ENCODE assay signal across 15 cellular contexts in genomic region chr9:97666907-97667686, GRCh38. TPM values are rescaled to one million over a fixed set of nuclear protein-coding genes. Genes with fewer than 3 reads are reported as not detected.
A peak's percentile ranks its signal among the peaks of the same experiment; 100 is the strongest.
DNase-seq lines count a peak whose midpoint lies in the region; ATAC-seq and TF ChIP-seq lines count a peak whose summit lies in the region.
"Had no signal": no experiment of that assay in that cellular context is flagged by ENCODE, and none has a peak within 500 bp of the region (broad histone marks: within the 10 kb centered on the region; RNA-seq: fewer than 3 reads in every experiment).

No MANE protein-coding gene starts in this region.

- no peaks in the 10 kb centered on the region for H3K4me1 Mint-ChIP-seq in MCF 10A (ENCODE audit: insufficient read depth, unreplicated experiment)
- peaks cover 49% of the 10 kb centered on the region for H3K4me1 Mint-ChIP-seq in activated naive CD8-positive, alpha-beta T cell treated with anti-CD3 and anti-CD28 coated beads, Interleukin-2, amount 50 U/mL, for 24 hours

- H3K79me2 ChIP-seq in mammary epithelial cell (ENCODE audit: insufficient read depth, low read length): no peaks in the 10 kb centered on the region

- no TSS peak for BruUV-seq in MCF 10A (replicated peaks; lab: Mats Ljungman, UMichigan)
- BruUV-seq in mammary epithelial cell (replicated peaks; lab: Mats Ljungman, UMichigan): no TSS peak

- POLR2A ChIA-PET in MCF 10A (lab: Yijun Ruan, JAX): no interaction called here

- DNase-seq in MCF 10A (ENCODE audit: unreplicated experiment) (no peak), mammary epithelial cell (no peak), SKM-1 treated with dmso at 0.1 percent for 144 hours (lab: John Stamatoyannopoulos, UW; ENCODE audit: unreplicated experiment) (peak; percentile 3), upper lobe of right lung (no peak), BE2C (no peak), germinal center (ENCODE audit: low spot score) (no peak)
- DNase-seq in activated naive CD8-positive, alpha-beta T cell treated with anti-CD3 and anti-CD28 coated beads, Interleukin-2, amount 50 U/mL, for 24 hours: no peak
- DNase-seq: activated CD4-positive, CD25-positive, alpha-beta regulatory T cell treated with anti-CD3 and anti-CD28 coated beads, Interleukin-2, amount 50 U/mL, for 72 hours; activated gamma-delta T cell; DMS79 treated with DMSO at 0.1 percent for 48 hours; effector CD8-positive, alpha-beta T cell; PC-9; small intestine had no signal

- no peaks in the 10 kb centered on the region for H3K27me3 ChIP-seq in mammary epithelial cell (ENCODE audit: insufficient read depth, low read length)
- no peaks in the 10 kb centered on the region for H3K27me3 ChIP-seq in upper lobe of right lung
- no peaks in the 10 kb centered on the region for H3K27me3 ChIP-seq in BE2C

- H3K36me3 ChIP-seq in mammary epithelial cell (ENCODE audit: insufficient read depth, low read length) (peaks cover 57% of the 10 kb centered on the region), upper lobe of right lung (peaks cover 100% of the 10 kb centered on the region), BE2C (peaks cover 98% of the 10 kb centered on the region)

- H3K27ac Mint-ChIP-seq in MCF 10A (ENCODE audit: low read depth, unreplicated experiment): peak overlapping the region; percentile 25
- peak overlapping the region; percentile 80 for H3K27ac Mint-ChIP-seq in activated naive CD8-positive, alpha-beta T cell treated with anti-CD3 and anti-CD28 coated beads, Interleukin-2, amount 50 U/mL, for 24 hours

- dilution Hi-C loops in mammary epithelial cell (cut with HindIII; ENCODE audit: low sequenced_read_pairs): no loop called here

- TF ChIP-seq CTCF in MCF 10A (IDR thresholded peaks at IDR 0.05; ENCODE audit: unreplicated experiment) (no peak), mammary epithelial cell (conservative IDR thresholded peaks at IDR 0.05 in 1 of 2, IDR thresholded peaks at IDR 0.05 in 1 of 2; ENCODE audit: extremely low read depth in 1 of 2, insufficient read depth in 1 of 2, low read depth in 1 of 2, low read length in 2 of 2) (no peak), upper lobe of right lung (IDR thresholded peaks at IDR 0.05) (no peak), BE2C (IDR thresholded peaks at IDR 0.05; ENCODE audit: low read depth, low read length) (no peak)

- WGBS in mammary epithelial cell (ENCODE audit: low coverage, missing lambda C conversion rate): 91% methylated on average over 5 of the region's 5 CpGs

- H3K9ac ChIP-seq in mammary epithelial cell (ENCODE audit: insufficient read depth, low read length): no peak overlapping the region

- in situ Hi-C loops in mammary epithelial cell (cut with MboI; ENCODE audit: low sequenced_read_pairs in 2 of 2): no loop called here

- no peaks in the 10 kb centered on the region for H3K9me3 ChIP-seq in mammary epithelial cell (replicated peaks; ENCODE audit: insufficient read depth, low read length)
- H3K9me3 ChIP-seq in upper lobe of right lung: no peaks in the 10 kb centered on the region
- H3K9me3 ChIP-seq in BE2C: no peaks in the 10 kb centered on the region

- intact Hi-C loops in MCF 10A (cut with micrococcal nuclease) (no loop called here), mammary epithelial cell (cut with micrococcal nuclease) (no loop called here), upper lobe of right lung (cut with DNase I) (no loop called here)

- no peak overlapping the region for H3K4me3 ChIP-seq in mammary epithelial cell (replicated peaks in 1 of 3; ENCODE audit: insufficient read depth in 1 of 3, low read depth in 2 of 3, low read length in 3 of 3)
- no peak overlapping the region for H3K4me3 ChIP-seq in upper lobe of right lung
- H3K4me3 ChIP-seq in BE2C (ENCODE audit: low read depth, low read length): no peak overlapping the region
- H3K4me3 ChIP-seq: PC-9 had no signal

- CTCF ChIA-PET in MCF 10A (lab: Yijun Ruan, JAX): interaction anchor here (0.6 to 1.4 kb wide), 3 partner anchors 19 to 234 kb away, joined by 3 to 4 read pairs (median 3); no protein-coding TSS in a partner anchor
- CTCF ChIA-PET in mammary epithelial cell (lab: Charles Lee; ENCODE audit: low non-redundant PET): no interaction called here

- no peaks in the 10 kb centered on the region for H3K9me3 Mint-ChIP-seq in MCF 10A (ENCODE audit: unreplicated experiment)
- H3K9me3 Mint-ChIP-seq in activated naive CD8-positive, alpha-beta T cell treated with anti-CD3 and anti-CD28 coated beads, Interleukin-2, amount 50 U/mL, for 24 hours: no peaks in the 10 kb centered on the region

- H3K27me3 Mint-ChIP-seq in MCF 10A (ENCODE audit: insufficient read depth, unreplicated experiment): no peaks in the 10 kb centered on the region
- no peaks in the 10 kb centered on the region for H3K27me3 Mint-ChIP-seq in activated naive CD8-positive, alpha-beta T cell treated with anti-CD3 and anti-CD28 coated beads, Interleukin-2, amount 50 U/mL, for 24 hours

- no peak overlapping the region for H3K4me2 ChIP-seq in mammary epithelial cell (ENCODE audit: insufficient read depth, low read depth, low read length)
- H3K4me2 ChIP-seq: PC-9 had no signal

- H3K4me3 Mint-ChIP-seq in MCF 10A (ENCODE audit: unreplicated experiment): no peak overlapping the region
- H3K4me3 Mint-ChIP-seq in activated naive CD8-positive, alpha-beta T cell treated with anti-CD3 and anti-CD28 coated beads, Interleukin-2, amount 50 U/mL, for 24 hours: no peak overlapping the region

- H3K27ac ChIP-seq in mammary epithelial cell (ENCODE audit: insufficient read depth, low read depth, low read length): no peak overlapping the region
- no peak overlapping the region for H3K27ac ChIP-seq in upper lobe of right lung
- H3K27ac ChIP-seq: PC-9 had no signal

- H3K4me1 ChIP-seq in mammary epithelial cell (ENCODE audit: insufficient read depth, low read length) (no peaks in the 10 kb centered on the region), upper lobe of right lung (no peaks in the 10 kb centered on the region), BE2C (peaks cover 5% of the 10 kb centered on the region; the same call in 1 of the 2 replicates)

- H3K36me3 Mint-ChIP-seq in MCF 10A (ENCODE audit: insufficient read depth, unreplicated experiment): peaks cover 96% of the 10 kb centered on the region
- H3K36me3 Mint-ChIP-seq in activated naive CD8-positive, alpha-beta T cell treated with anti-CD3 and anti-CD28 coated beads, Interleukin-2, amount 50 U/mL, for 24 hours (ENCODE audit: low read depth): peaks cover 80% of the 10 kb centered on the region

- peak; percentile 14 for ATAC-seq in activated naive CD8-positive, alpha-beta T cell treated with anti-CD3 and anti-CD28 coated beads, Interleukin-2, amount 50 U/mL, for 24 hours
- ATAC-seq in upper lobe of right lung (peak; percentile 72), GM19395 (IDR thresholded peaks at IDR 0.05; ENCODE audit: unreplicated experiment) (no peak)
- ATAC-seq: HCT116 had no signal

- H4K20me1 ChIP-seq in mammary epithelial cell (ENCODE audit: insufficient read depth, low read length): no peaks in the 10 kb centered on the region

- H2AFZ ChIP-seq in mammary epithelial cell (ENCODE audit: low read depth, low read length): no peak overlapping the region
- H2AFZ ChIP-seq: PC-9 had no signal

RNA-seq across cellular contexts. Expression of gene XPA, which starts 30.0 kb away (rescaled TPM):
- 11.8 and 12.3 TPM in 2 replicates for total RNA-seq in MCF 10A (2022)
- 1 to 10 TPM; 3.7 to 7.6 TPM for total RNA-seq in mammary epithelial cell
- polyA plus RNA-seq in mammary epithelial cell: 1.4 TPM
- polyA minus RNA-seq in mammary epithelial cell: not detected
- total RNA-seq in upper lobe of right lung: 11.2 TPM
- polyA plus RNA-seq in BE2C (2012; ENCODE audit: insufficient read depth, insufficient read length, low read depth): 28.6 TPM

RNA-seq across cellular contexts. Expression of gene NCBP1, which starts 33.5 kb away (rescaled TPM):
- 35.6 and 38.7 TPM in 2 replicates for total RNA-seq in MCF 10A (2022)
- total RNA-seq in mammary epithelial cell: 10 to 100 TPM; 26.3 to 36.3 TPM
- polyA plus RNA-seq in mammary epithelial cell: 19.6 TPM
- 32.4 TPM for polyA minus RNA-seq in mammary epithelial cell
- total RNA-seq in upper lobe of right lung: 25.4 TPM
- 49.7 TPM for polyA plus RNA-seq in BE2C (2012; ENCODE audit: insufficient read depth, insufficient read length, low read depth)

RNA-seq across cellular contexts. Expression of gene TSTD2, which starts 33.9 kb away (rescaled TPM):
- total RNA-seq in MCF 10A (2022): 18.0 and 19.0 TPM in 2 replicates
- total RNA-seq in mammary epithelial cell: 10 to 100 TPM; 16.5 to 18.0 TPM
- 9.9 TPM for polyA plus RNA-seq in mammary epithelial cell
- polyA minus RNA-seq in mammary epithelial cell: 16.9 TPM
- 20.0 TPM for total RNA-seq in upper lobe of right lung
- 25.7 TPM for polyA plus RNA-seq in BE2C (2012; ENCODE audit: insufficient read depth, insufficient read length, low read depth)
